ENCODE assay signal across 1 cellular context in the genomic region with DNA sequence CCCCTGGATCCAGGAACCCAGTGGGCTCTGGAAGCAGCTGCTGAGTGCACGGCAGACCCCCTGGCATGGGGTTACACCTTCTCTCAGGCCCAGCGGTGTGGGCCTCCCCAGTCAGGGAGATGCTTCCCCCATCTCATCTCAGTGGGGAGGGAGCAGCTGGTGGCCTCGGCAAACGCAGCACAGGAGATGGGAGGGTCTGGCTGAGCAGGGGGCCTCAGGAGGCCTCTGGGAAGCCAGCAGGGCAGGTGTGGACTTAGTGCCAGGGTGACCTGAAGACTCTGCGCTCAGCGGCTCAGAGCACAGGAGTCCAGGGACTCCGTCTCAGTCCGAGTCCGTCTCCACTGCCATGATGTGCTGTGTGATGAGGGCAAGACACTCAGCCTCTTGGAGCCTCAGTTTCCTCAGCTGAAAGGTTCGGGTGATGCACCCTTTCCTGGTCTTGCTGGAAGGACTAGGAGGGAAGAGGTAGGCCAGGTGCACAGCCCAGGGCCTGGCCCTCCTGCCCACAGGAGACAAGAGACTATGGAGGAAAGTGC.
TF ChIP-seq lines count a peak whose summit lies in the region.

No MANE protein-coding gene starts in this region.

TF ChIP-seq in GM23338, 12 proteins besides CTCF, POLR2A, EP300 and RAD21 (continued from another document):
- TF ChIP-seq, protein P1, sequence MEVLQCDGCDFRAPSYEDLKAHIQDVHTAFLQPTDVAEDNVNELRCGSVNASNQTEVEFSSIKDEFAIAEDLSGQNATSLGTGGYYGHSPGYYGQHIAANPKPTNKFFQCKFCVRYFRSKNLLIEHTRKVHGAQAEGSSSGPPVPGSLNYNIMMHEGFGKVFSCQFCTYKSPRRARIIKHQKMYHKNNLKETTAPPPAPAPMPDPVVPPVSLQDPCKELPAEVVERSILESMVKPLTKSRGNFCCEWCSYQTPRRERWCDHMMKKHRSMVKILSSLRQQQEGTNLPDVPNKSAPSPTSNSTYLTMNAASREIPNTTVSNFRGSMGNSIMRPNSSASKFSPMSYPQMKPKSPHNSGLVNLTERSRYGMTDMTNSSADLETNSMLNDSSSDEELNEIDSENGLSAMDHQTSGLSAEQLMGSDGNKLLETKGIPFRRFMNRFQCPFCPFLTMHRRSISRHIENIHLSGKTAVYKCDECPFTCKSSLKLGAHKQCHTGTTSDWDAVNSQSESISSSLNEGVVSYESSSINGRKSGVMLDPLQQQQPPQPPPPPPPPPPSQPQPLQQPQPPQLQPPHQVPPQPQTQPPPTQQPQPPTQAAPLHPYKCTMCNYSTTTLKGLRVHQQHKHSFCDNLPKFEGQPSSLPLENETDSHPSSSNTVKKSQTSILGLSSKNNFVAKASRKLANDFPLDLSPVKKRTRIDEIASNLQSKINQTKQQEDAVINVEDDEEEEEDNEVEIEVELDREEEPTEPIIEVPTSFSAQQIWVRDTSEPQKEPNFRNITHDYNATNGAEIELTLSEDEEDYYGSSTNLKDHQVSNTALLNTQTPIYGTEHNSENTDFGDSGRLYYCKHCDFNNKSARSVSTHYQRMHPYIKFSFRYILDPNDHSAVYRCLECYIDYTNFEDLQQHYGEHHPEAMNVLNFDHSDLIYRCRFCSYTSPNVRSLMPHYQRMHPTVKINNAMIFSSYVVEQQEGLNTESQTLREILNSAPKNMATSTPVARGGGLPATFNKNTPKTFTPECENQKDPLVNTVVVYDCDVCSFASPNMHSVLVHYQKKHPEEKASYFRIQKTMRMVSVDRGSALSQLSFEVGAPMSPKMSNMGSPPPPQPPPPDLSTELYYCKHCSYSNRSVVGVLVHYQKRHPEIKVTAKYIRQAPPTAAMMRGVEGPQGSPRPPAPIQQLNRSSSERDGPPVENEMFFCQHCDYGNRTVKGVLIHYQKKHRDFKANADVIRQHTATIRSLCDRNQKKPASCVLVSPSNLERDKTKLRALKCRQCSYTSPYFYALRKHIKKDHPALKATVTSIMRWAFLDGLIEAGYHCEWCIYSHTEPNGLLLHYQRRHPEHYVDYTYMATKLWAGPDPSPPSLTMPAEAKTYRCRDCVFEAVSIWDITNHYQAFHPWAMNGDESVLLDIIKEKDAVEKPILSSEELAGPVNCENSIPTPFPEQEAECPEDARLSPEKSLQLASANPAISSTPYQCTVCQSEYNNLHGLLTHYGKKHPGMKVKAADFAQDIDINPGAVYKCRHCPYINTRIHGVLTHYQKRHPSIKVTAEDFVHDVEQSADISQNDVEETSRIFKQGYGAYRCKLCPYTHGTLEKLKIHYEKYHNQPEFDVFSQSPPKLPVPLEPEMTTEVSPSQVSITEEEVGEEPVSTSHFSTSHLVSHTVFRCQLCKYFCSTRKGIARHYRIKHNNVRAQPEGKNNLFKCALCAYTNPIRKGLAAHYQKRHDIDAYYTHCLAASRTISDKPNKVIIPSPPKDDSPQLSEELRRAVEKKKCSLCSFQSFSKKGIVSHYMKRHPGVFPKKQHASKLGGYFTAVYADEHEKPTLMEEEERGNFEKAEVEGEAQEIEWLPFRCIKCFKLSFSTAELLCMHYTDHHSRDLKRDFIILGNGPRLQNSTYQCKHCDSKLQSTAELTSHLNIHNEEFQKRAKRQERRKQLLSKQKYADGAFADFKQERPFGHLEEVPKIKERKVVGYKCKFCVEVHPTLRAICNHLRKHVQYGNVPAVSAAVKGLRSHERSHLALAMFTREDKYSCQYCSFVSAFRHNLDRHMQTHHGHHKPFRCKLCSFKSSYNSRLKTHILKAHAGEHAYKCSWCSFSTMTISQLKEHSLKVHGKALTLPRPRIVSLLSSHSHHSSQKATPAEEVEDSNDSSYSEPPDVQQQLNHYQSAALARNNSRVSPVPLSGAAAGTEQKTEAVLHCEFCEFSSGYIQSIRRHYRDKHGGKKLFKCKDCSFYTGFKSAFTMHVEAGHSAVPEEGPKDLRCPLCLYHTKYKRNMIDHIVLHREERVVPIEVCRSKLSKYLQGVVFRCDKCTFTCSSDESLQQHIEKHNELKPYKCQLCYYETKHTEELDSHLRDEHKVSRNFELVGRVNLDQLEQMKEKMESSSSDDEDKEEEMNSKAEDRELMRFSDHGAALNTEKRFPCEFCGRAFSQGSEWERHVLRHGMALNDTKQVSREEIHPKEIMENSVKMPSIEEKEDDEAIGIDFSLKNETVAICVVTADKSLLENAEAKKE (CRISPR knock-in tag; IDR thresholded peaks at IDR 0.05) = no peak
- TF ChIP-seq CREB1 (CRISPR knock-in tag; IDR thresholded peaks at IDR 0.05; ENCODE audit: low read depth) (no peak), STAT1 (IDR thresholded peaks at IDR 0.05; ENCODE audit: unreplicated experiment) (no peak), JUNB (IDR thresholded peaks at IDR 0.05; ENCODE audit: unreplicated experiment) (no peak), EZH2 (IDR thresholded peaks at IDR 0.05; ENCODE audit: low read depth, unreplicated experiment) (no peak), ETS1 (IDR thresholded peaks at IDR 0.05) (no peak), EZH2phosphoT487 (IDR thresholded peaks at IDR 0.05; ENCODE audit: unreplicated experiment) (no peak), NANOG (IDR thresholded peaks at IDR 0.05; ENCODE audit: borderline replicate concordance) (no peak), ZNF114 (CRISPR knock-in tag; IDR thresholded peaks at IDR 0.05) (no peak)
- TF ChIP-seq, protein P2, sequence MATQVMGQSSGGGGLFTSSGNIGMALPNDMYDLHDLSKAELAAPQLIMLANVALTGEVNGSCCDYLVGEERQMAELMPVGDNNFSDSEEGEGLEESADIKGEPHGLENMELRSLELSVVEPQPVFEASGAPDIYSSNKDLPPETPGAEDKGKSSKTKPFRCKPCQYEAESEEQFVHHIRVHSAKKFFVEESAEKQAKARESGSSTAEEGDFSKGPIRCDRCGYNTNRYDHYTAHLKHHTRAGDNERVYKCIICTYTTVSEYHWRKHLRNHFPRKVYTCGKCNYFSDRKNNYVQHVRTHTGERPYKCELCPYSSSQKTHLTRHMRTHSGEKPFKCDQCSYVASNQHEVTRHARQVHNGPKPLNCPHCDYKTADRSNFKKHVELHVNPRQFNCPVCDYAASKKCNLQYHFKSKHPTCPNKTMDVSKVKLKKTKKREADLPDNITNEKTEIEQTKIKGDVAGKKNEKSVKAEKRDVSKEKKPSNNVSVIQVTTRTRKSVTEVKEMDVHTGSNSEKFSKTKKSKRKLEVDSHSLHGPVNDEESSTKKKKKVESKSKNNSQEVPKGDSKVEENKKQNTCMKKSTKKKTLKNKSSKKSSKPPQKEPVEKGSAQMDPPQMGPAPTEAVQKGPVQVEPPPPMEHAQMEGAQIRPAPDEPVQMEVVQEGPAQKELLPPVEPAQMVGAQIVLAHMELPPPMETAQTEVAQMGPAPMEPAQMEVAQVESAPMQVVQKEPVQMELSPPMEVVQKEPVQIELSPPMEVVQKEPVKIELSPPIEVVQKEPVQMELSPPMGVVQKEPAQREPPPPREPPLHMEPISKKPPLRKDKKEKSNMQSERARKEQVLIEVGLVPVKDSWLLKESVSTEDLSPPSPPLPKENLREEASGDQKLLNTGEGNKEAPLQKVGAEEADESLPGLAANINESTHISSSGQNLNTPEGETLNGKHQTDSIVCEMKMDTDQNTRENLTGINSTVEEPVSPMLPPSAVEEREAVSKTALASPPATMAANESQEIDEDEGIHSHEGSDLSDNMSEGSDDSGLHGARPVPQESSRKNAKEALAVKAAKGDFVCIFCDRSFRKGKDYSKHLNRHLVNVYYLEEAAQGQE (IDR thresholded peaks at IDR 0.05; ENCODE audit: unreplicated experiment) = no peak
TF ChIP-seq in GM23338: peak in this region for 0.
